Comparison of ENCODE assay signal across 13 cellular contexts in the genomic region with DNA sequence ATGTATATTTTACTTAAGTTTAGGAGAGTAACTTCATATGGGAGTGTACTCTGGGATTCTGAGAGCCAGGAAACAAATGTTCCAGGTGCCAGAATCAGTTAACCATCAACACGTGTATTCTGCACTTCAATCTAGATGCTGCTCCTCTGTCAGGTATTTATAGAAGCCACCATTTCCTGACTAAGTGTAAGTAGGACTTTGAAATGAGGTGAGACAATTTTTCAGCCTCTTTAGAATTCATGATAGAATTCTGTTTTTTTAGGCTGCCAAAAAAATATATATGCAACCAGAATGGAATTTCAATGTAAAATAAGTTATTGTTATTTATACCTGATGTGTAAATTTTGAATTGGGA. TPM values are rescaled to one million over a fixed set of nuclear protein-coding genes. Genes with fewer than 3 reads are reported as not detected.
"Had no signal": no experiment of that assay in that cellular context is flagged by ENCODE, and none has a peak within 500 bp of the region (broad histone marks: within the 10 kb centered on the region; RNA-seq: fewer than 3 reads in every experiment).

No MANE protein-coding gene starts in this region.

RNA-seq across cellular contexts. Expression of a gene that starts 3.5 kb away (rescaled TPM):
- total RNA-seq: activated T-helper 1 cell treated with anti-CD3 and anti-CD28 coated beads, Interleukin-12 subunit alpha, Interleukin-12 subunit beta, Interleukin-2, Interleukin-4 antibody, amounts not matched to agents 30 ng/mL and 10 ng/mL and 1 ng/mL, durations not matched to agents 14 hours and 24 hours and 36 hours; body of pancreas; cardiac septum; dermis microvascular lymphatic vessel endothelial cell; glomerular endothelial cell; left ventricle myocardium superior; mononuclear cell; osteocyte; prostate gland; right atrium auricular region; subcutaneous adipose tissue; thyroid gland; ureter had no signal

RNA-seq across cellular contexts. Expression of a gene that starts 8.3 kb away (rescaled TPM):
- total RNA-seq: activated T-helper 1 cell treated with anti-CD3 and anti-CD28 coated beads, Interleukin-12 subunit alpha, Interleukin-12 subunit beta, Interleukin-2, Interleukin-4 antibody, amounts not matched to agents 30 ng/mL and 10 ng/mL and 1 ng/mL, durations not matched to agents 14 hours and 24 hours and 36 hours; body of pancreas; cardiac septum; dermis microvascular lymphatic vessel endothelial cell; glomerular endothelial cell; left ventricle myocardium superior; mononuclear cell; osteocyte; prostate gland; right atrium auricular region; subcutaneous adipose tissue; thyroid gland; ureter had no signal

RNA-seq across cellular contexts. Expression of a gene that starts 19.2 kb away (rescaled TPM):
- total RNA-seq: activated T-helper 1 cell treated with anti-CD3 and anti-CD28 coated beads, Interleukin-12 subunit alpha, Interleukin-12 subunit beta, Interleukin-2, Interleukin-4 antibody, amounts not matched to agents 30 ng/mL and 10 ng/mL and 1 ng/mL, durations not matched to agents 14 hours and 24 hours and 36 hours; body of pancreas; cardiac septum; dermis microvascular lymphatic vessel endothelial cell; glomerular endothelial cell; left ventricle myocardium superior; mononuclear cell; osteocyte; prostate gland; right atrium auricular region; subcutaneous adipose tissue; thyroid gland; ureter had no signal

RNA-seq across cellular contexts. Expression of a gene that starts 29.4 kb away (rescaled TPM):
- total RNA-seq: activated T-helper 1 cell treated with anti-CD3 and anti-CD28 coated beads, Interleukin-12 subunit alpha, Interleukin-12 subunit beta, Interleukin-2, Interleukin-4 antibody, amounts not matched to agents 30 ng/mL and 10 ng/mL and 1 ng/mL, durations not matched to agents 14 hours and 24 hours and 36 hours; body of pancreas; cardiac septum; dermis microvascular lymphatic vessel endothelial cell; glomerular endothelial cell; left ventricle myocardium superior; mononuclear cell; osteocyte; prostate gland; right atrium auricular region; subcutaneous adipose tissue; thyroid gland; ureter had no signal

RNA-seq across cellular contexts. Expression of a gene that starts 34.3 kb away (rescaled TPM):
- total RNA-seq: activated T-helper 1 cell treated with anti-CD3 and anti-CD28 coated beads, Interleukin-12 subunit alpha, Interleukin-12 subunit beta, Interleukin-2, Interleukin-4 antibody, amounts not matched to agents 30 ng/mL and 10 ng/mL and 1 ng/mL, durations not matched to agents 14 hours and 24 hours and 36 hours; body of pancreas; cardiac septum; dermis microvascular lymphatic vessel endothelial cell; glomerular endothelial cell; left ventricle myocardium superior; mononuclear cell; osteocyte; prostate gland; right atrium auricular region; subcutaneous adipose tissue; thyroid gland; ureter had no signal
